Comparison of ENCODE assay signal across 21 cellular contexts in genomic region chrX:47992669-47993068, GRCh38. TPM values are rescaled to one million over a fixed set of nuclear protein-coding genes. Genes with fewer than 3 reads are reported as not detected.
"Had no signal": no experiment of that assay in that cellular context is flagged by ENCODE, and none has a peak within 500 bp of the region (broad histone marks: within the 10 kb centered on the region; RNA-seq: fewer than 3 reads in every experiment).

No MANE protein-coding gene starts in this region.

- H3K9me3 Mint-ChIP-seq: activated naive CD4-positive, alpha-beta T cell treated with anti-CD3 and anti-CD28 coated beads, Interleukin-2, amount 50 U/mL, for 24 hours had no signal

- FAIRE-seq: keratinocyte had no signal

- H3K27me3 Mint-ChIP-seq: activated naive CD4-positive, alpha-beta T cell treated with anti-CD3 and anti-CD28 coated beads, Interleukin-2, amount 50 U/mL, for 24 hours; brain; type B pancreatic cell had no signal

- H3K36me3 ChIP-seq: neural progenitor cell had no signal

- H3K4me1 Mint-ChIP-seq: brain, neural progenitor cell had no signal

- ATAC-seq: activated CD4-positive, CD25-positive, alpha-beta regulatory T cell treated with anti-CD3 and anti-CD28 coated beads, Interleukin-2, amount 50 U/mL, for 24 hours; gastrocnemius medialis; left lung; psoas muscle; right cardiac atrium had no signal

- H3K9me3 ChIP-seq: gastrocnemius medialis, left lung had no signal

- H3K9ac ChIP-seq: neural progenitor cell had no signal

- H3K27ac Mint-ChIP-seq: brain, neural progenitor cell, type B pancreatic cell had no signal

- DNase-seq: amygdala; central memory CD4-positive, alpha-beta T cell; gastrocnemius medialis; head of caudate nucleus; left lung; midbrain; psoas muscle; right cardiac atrium; stimulated activated CD4-positive, alpha-beta T cell treated with anti-CD3 and anti-CD28 coated beads, Interleukin-2, amount 100 ng/mL, for 24 hours; stomach had no signal

- H3K27ac ChIP-seq: coronary artery, gastrocnemius medialis, left lung, neural progenitor cell, psoas muscle, stomach had no signal

- H3K27me3 ChIP-seq: gastrocnemius medialis, left lung, neural progenitor cell, stomach had no signal

- H3K4me3 Mint-ChIP-seq: brain, neural progenitor cell, type B pancreatic cell had no signal

- H3K4me3 ChIP-seq: coronary artery, gastrocnemius medialis, left lung, neural progenitor cell, psoas muscle, stomach had no signal

- H3K4me1 ChIP-seq: gastrocnemius medialis, left lung, neural progenitor cell, psoas muscle, stomach had no signal

RNA-seq across cellular contexts. Expression of gene SPACA5, which starts 14.1 kb away (rescaled TPM):
- total RNA-seq: gastrocnemius medialis; left lung; lung microvascular endothelial cell; osteoblast; psoas muscle; right cardiac atrium; skeletal muscle tissue; stomach; T-helper 1 cell treated with Interleukin-12 subunit alpha and Interleukin-12 subunit beta and Interleukin-4 antibody, amounts not matched to agents 30 ng/mL and 1 ng/mL, for 36 hours had no signal
- polyA plus RNA-seq: keratinocyte, right cardiac atrium had no signal
